25 cellular contexts compared by ENCODE assay signal in genomic region chr3:74121761-74122160, GRCh38.
"Had no signal": no experiment of that assay in that cellular context is flagged by ENCODE, and none has a peak within 500 bp of the region (broad histone marks: within the 10 kb centered on the region; RNA-seq: fewer than 3 reads in every experiment).

No MANE protein-coding gene starts in this region.

- H3K27me3 ChIP-seq: brain microvascular endothelial cell, esophagus muscularis mucosa had no signal

- H3K9me3 ChIP-seq: esophagus muscularis mucosa had no signal

- H3K4me1 ChIP-seq: esophagus muscularis mucosa had no signal

- H3K4me3 ChIP-seq: esophagus muscularis mucosa had no signal

- H3K36me3 ChIP-seq: brain microvascular endothelial cell, esophagus muscularis mucosa, WERI-Rb-1 had no signal

- DNase-seq: activated B cell treated with CpG ODN at 0.5 μM for 24 hours; activated CD4-positive, alpha-beta T cell treated with anti-CD3 and anti-CD28 coated beads for 48 hours; activated CD4-positive, alpha-beta T cell treated with anti-CD3 and anti-CD28 coated beads, Interleukin-2, amount 50 U/mL, for 1 hour; activated CD4-positive, alpha-beta T cell treated with anti-CD3 and anti-CD28 coated beads, Interleukin-2, amount 50 U/mL, for 48 hours; activated CD8-positive, alpha-beta memory T cell treated with anti-CD3 and anti-CD28 coated beads for 24 hours; activated CD8-positive, alpha-beta T cell treated with anti-CD3 and anti-CD28 coated beads for 36 hours; activated effector memory CD4-positive, alpha-beta T cell treated with Interleukin-2 at 50 U/mL for 16 hours; activated gamma-delta T cell treated with Interleukin-2 at 50 U/mL for 16 hours; activated naive CD4-positive, alpha-beta T cell treated with anti-CD3 and anti-CD28 coated beads, Interleukin-2, amount 50 U/mL, for 16 hours; activated naive CD4-positive, alpha-beta T cell treated with Interleukin-2 at 50 U/mL for 16 hours; activated T-cell treated with anti-CD3 and anti-CD28 coated beads, Interleukin-2, amount 50 U/mL, for 4 hours; amniotic stem cell; anterior cingulate cortex; brain microvascular endothelial cell; cortex of kidney; dermis blood vessel endothelial cell; effector CD4-positive, alpha-beta T cell; effector memory CD8-positive, alpha-beta T cell; erythroblast; head of caudate nucleus; T-helper 1 cell; T-helper 17 cell; T1000; WERI-Rb-1 had no signal
